Comparison of ENCODE assay signal across 23 cellular contexts in genomic region chr5:72436796-72437471, GRCh38.
A peak's percentile ranks its signal among the peaks of the same experiment; 100 is the strongest.
DNase-seq lines count a peak whose midpoint lies in the region; ATAC-seq and TF ChIP-seq lines count a peak whose summit lies in the region.
"Had no signal": no experiment of that assay in that cellular context is flagged by ENCODE, and none has a peak within 500 bp of the region (broad histone marks: within the 10 kb centered on the region; RNA-seq: fewer than 3 reads in every experiment).

No MANE protein-coding gene starts in this region.

- 77 to 83% methylated on average over 3 of the region's 3 CpGs for WGBS in aorta, 2 donors
- 92 to 100% methylated on average over 3 of the region's 3 CpGs for WGBS in tibial nerve, 2 donors
- 98 to 100% methylated on average over 3 of the region's 3 CpGs for WGBS in testis, 2 donors

- in situ Hi-C loops in T47D (cut with HindIII; ENCODE audit: low pct_unique_long_range_greater_than_20kb, low sequenced_read_pairs) = no loop called here

- TF ChIP-seq EP300 in tibial nerve (IDR thresholded peaks at IDR 0.05) = no peak

- H3K36me3 ChIP-seq in breast epithelium = no peaks in the 10 kb centered on the region
- no peaks in the 10 kb centered on the region for H3K36me3 ChIP-seq in RWPE2 (ENCODE audit: low read depth)
- no peaks in the 10 kb centered on the region for H3K36me3 ChIP-seq in aorta (ENCODE audit: control insufficient read depth in 1 of 2, insufficient read depth in 2 of 2, low read length in 1 of 2)
- no peaks in the 10 kb centered on the region for H3K36me3 ChIP-seq in tibial nerve
- H3K36me3 ChIP-seq in testis (ENCODE audit: low read depth, missing control alignments) = no peaks in the 10 kb centered on the region
- H3K36me3 ChIP-seq: left ventricle myocardium inferior, ovary, upper lobe of right lung had no signal

- H3K4me3 ChIP-seq in breast epithelium = no peak overlapping the region
- no peak overlapping the region for H3K4me3 ChIP-seq in RWPE2 (ENCODE audit: severe bottlenecking)
- no peak overlapping the region for H3K4me3 ChIP-seq in aorta (ENCODE audit: low read length in 2 of 2)
- no peak overlapping the region for H3K4me3 ChIP-seq in tibial nerve
- no peak overlapping the region for H3K4me3 ChIP-seq in testis
- H3K4me3 ChIP-seq: left ventricle myocardium inferior, ovary, upper lobe of right lung had no signal

- DNase-seq in T47D (ENCODE audit: low read depth in 1 of 2, low spot score in 1 of 2) (peak; percentile 40 to 80), breast epithelium (ENCODE audit: low spot score in 2 of 2) (no peak), RWPE2 (ENCODE audit: low spot score) (no peak), dedifferentiated amniotic fluid mesenchymal stem cell (ENCODE audit: extremely low spot score) (peak; percentile 32), aorta (no peak), tibial nerve (ENCODE audit: low spot score in 2 of 2) (no peak), testis (no peak), inferior parietal cortex (ENCODE audit: extremely low spot score) (no peak)
- DNase-seq: activated CD4-positive, alpha-beta T cell treated with anti-CD3 and anti-CD28 coated beads, Interleukin-2, amount 50 U/mL, for 1 hour; activated naive CD8-positive, alpha-beta T cell treated with anti-CD3 and anti-CD28 coated beads for 36 hours; dermis blood vessel endothelial cell; left ventricle myocardium inferior; NCI-H1092; NCI-H1930; NCI-H2227 treated with DMSO at 0.1 percent for 48 hours; NCI-H82; ovary; right cardiac atrium; SHP77 treated with DMSO at 0.1 percent for 48 hours; upper lobe of right lung had no signal

- ATAC-seq in RWPE2 (ENCODE audit: low read depth) (peak; percentile 17; the same call in 1 of the 3 replicates), aorta (ENCODE audit: low FRiP score) (no peak)
- ATAC-seq: natural killer cell treated with Interleukin-12 subunit alpha and Interleukin-12 subunit beta and Interleukin-15 and Interleukin-18, amount 100 ng/mL, for 72 hours; right cardiac atrium; upper lobe of right lung had no signal

- H3K9me3 ChIP-seq in breast epithelium (no peaks in the 10 kb centered on the region), RWPE2 (ENCODE audit: severe bottlenecking) (no peaks in the 10 kb centered on the region), aorta (ENCODE audit: control insufficient read depth, low read length) (no peaks in the 10 kb centered on the region), tibial nerve (no peaks in the 10 kb centered on the region), testis (no peaks in the 10 kb centered on the region)
- H3K9me3 ChIP-seq: left ventricle myocardium inferior, ovary, upper lobe of right lung had no signal

- TF ChIP-seq POLR2A in breast epithelium (IDR thresholded peaks at IDR 0.05) = no peak
- no peak for TF ChIP-seq POLR2A in tibial nerve (IDR thresholded peaks at IDR 0.05)
- TF ChIP-seq POLR2A in testis (IDR thresholded peaks at IDR 0.05) = no peak

- intact Hi-C loops in breast epithelium (cut with DNase I; ENCODE audit: low total_unique reads) = no loop called here
- intact Hi-C loops in aorta (cut with DNase I) = loop anchor here in 1 of 2 donors (5.0 kb wide), 2 partner anchors 35 to 70 kb away; no protein-coding TSS in a partner anchor
- intact Hi-C loops in testis (cut with DNase I; ENCODE audit: low total_unique reads) = no loop called here

- H3K27me3 ChIP-seq in breast epithelium (no peaks in the 10 kb centered on the region), RWPE2 (ENCODE audit: insufficient read depth, poor library complexity, severe bottlenecking) (no peaks in the 10 kb centered on the region), aorta (ENCODE audit: control insufficient read depth in 1 of 2, insufficient read depth in 2 of 2, low read length in 1 of 2) (no peaks in the 10 kb centered on the region), tibial nerve (no peaks in the 10 kb centered on the region), testis (no peaks in the 10 kb centered on the region)
- H3K27me3 ChIP-seq: ovary, upper lobe of right lung had no signal

- TF ChIP-seq CTCF in breast epithelium (IDR thresholded peaks at IDR 0.05) (no peak), RWPE2 (IDR thresholded peaks at IDR 0.05; ENCODE audit: poor library complexity, severe bottlenecking) (no peak), tibial nerve (IDR thresholded peaks at IDR 0.05) (no peak), testis (IDR thresholded peaks at IDR 0.05) (no peak)

- H3K4me1 ChIP-seq in breast epithelium (no peaks in the 10 kb centered on the region), RWPE2 (ENCODE audit: insufficient read depth, poor library complexity, severe bottlenecking) (peaks cover 6% of the 10 kb centered on the region), aorta (ENCODE audit: control insufficient read depth in 1 of 2, insufficient read depth in 2 of 2, low read length in 2 of 2) (peaks cover 9 to 12% of the 10 kb centered on the region in 2 donors), tibial nerve (peaks cover 0 to 51% (median 11%) of the 10 kb centered on the region in 4 donors), testis (peaks cover 13% of the 10 kb centered on the region)

- H3K27ac ChIP-seq in breast epithelium = no peak overlapping the region
- H3K27ac ChIP-seq in RWPE2 (ENCODE audit: poor library complexity, severe bottlenecking) = no peak overlapping the region
- peak overlapping the region; percentile 32 to 88 for H3K27ac ChIP-seq in aorta (ENCODE audit: low read depth in 1 of 2, low read length in 2 of 2)
- peak overlapping the region in 1 of 4 donors; percentile 6 for H3K27ac ChIP-seq in tibial nerve
- no peak overlapping the region for H3K27ac ChIP-seq in testis
- H3K27ac ChIP-seq: HL-60, ovary, upper lobe of right lung, VCaP had no signal

Comparison
In these comparisons a context has a peak if more than half of its experiments do, and no peak if none do; other contexts are left out.
1. DNase-seq: peak in T47D (2 of 2) and dedifferentiated amniotic fluid mesenchymal stem cell (single experiment); none in breast epithelium (0 of 2), RWPE2 (single experiment), aorta (0 of 2), tibial nerve (0 of 2), testis (single experiment) and inferior parietal cortex (single experiment).
2. H3K27ac ChIP-seq: peak in aorta (2 of 2); none in breast epithelium (0 of 2), RWPE2 (single experiment) and testis (0 of 2).